ENCODE assay signal across 1 cellular context in genomic region chr1:230085178-230085515, GRCh38.
TF ChIP-seq lines count a peak whose summit lies in the region.

No MANE protein-coding gene starts in this region.

TF ChIP-seq in HCT116, 20 proteins besides CTCF, POLR2A, EP300 and RAD21 (continued from another document):
- TF ChIP-seq MAX (IDR thresholded peaks at IDR 0.05) (no peak), TCF7L2 (IDR thresholded peaks at IDR 0.05; ENCODE audit: borderline replicate concordance, extremely low read depth, insufficient read depth, insufficient read length) (no peak), EZH2 (IDR thresholded peaks at IDR 0.05) (no peak), JUND (IDR thresholded peaks at IDR 0.05) (no peak), CBX3 (IDR thresholded peaks at IDR 0.05; ENCODE audit: low read depth) (no peak), POLR2AphosphoS5 (IDR thresholded peaks at IDR 0.05; ENCODE audit: low read depth, low read length) (no peak), FOSL1 (IDR thresholded peaks at IDR 0.05; ENCODE audit: low read depth) (no peak), SIN3A (IDR thresholded peaks at IDR 0.05; ENCODE audit: low read depth) (no peak), EZH2phosphoT487 (IDR thresholded peaks at IDR 0.05; ENCODE audit: borderline replicate concordance) (no peak), SP1 (IDR thresholded peaks at IDR 0.05; ENCODE audit: low read depth) (no peak)
